In genomic region chr11:82229346-82229745, GRCh38 we compare ENCODE assay signal across 8 cellular contexts.
DNase-seq lines count a peak whose midpoint lies in the region; ATAC-seq and TF ChIP-seq lines count a peak whose summit lies in the region.

No MANE protein-coding gene starts in this region.

- no peaks in the 10 kb centered on the region for H3K4me1 ChIP-seq in right atrium auricular region

- H3K9ac ChIP-seq in SK-N-MC (ENCODE audit: insufficient read length), result no peak overlapping the region

- peak; percentile 1 for DNase-seq in NCI-H146 (lab: John Stamatoyannopoulos, UW)
- DNase-seq in NCI-H146 treated with DMSO at 0.1 percent for 48 hours (lab: John Stamatoyannopoulos, UW; ENCODE audit: unreplicated experiment), result no peak
- peak; percentile 26 for DNase-seq in SK-N-MC (ENCODE audit: low read depth, low spot score)
- DNase-seq in left lobe of liver (ENCODE audit: low spot score), result no peak
- no peak for DNase-seq in hypothalamus (lab: John Stamatoyannopoulos, UW)
- DNase-seq in activated CD8-positive, alpha-beta memory T cell treated with anti-CD3 and anti-CD28 coated beads for 24 hours, result no peak
- no peak for DNase-seq in right atrium auricular region (ENCODE audit: low spot score)

- H3K27me3 ChIP-seq in right atrium auricular region, result no peaks in the 10 kb centered on the region

- H3K36me3 ChIP-seq in SK-N-MC (ENCODE audit: insufficient read depth, low read length) (no peaks in the 10 kb centered on the region), right atrium auricular region (no peaks in the 10 kb centered on the region)

- ATAC-seq in HG03469 (IDR thresholded peaks at IDR 0.05; ENCODE audit: unreplicated experiment) (peak; percentile 64), left lobe of liver (peak; percentile 73)

- TF ChIP-seq CTCF in right atrium auricular region (IDR thresholded peaks at IDR 0.05), result peak in 1 of 2 donors; percentile 28

- no peaks in the 10 kb centered on the region for H3K9me3 ChIP-seq in SK-N-MC (ENCODE audit: low read depth, low read length)
- H3K9me3 ChIP-seq in right atrium auricular region, result peaks cover 0 to 13% of the 10 kb centered on the region in 2 donors

- H3K27ac ChIP-seq in SK-N-MC (no peak overlapping the region), right atrium auricular region (no peak overlapping the region)

- H3K4me3 ChIP-seq in SK-N-MC (no peak overlapping the region), right atrium auricular region (no peak overlapping the region)

Comparison
In these comparisons a context has a peak if more than half of its experiments do, and no peak if none do; other contexts are left out.
1. DNase-seq: peak in NCI-H146 (single experiment) and SK-N-MC (single experiment); none in NCI-H146 treated with DMSO at 0.1 percent for 48 hours (single experiment), left lobe of liver (single experiment), hypothalamus (0 of 51), activated CD8-positive, alpha-beta memory T cell treated with anti-CD3 and anti-CD28 coated beads for 24 hours (single experiment) and right atrium auricular region (single experiment).